In the genomic region with DNA sequence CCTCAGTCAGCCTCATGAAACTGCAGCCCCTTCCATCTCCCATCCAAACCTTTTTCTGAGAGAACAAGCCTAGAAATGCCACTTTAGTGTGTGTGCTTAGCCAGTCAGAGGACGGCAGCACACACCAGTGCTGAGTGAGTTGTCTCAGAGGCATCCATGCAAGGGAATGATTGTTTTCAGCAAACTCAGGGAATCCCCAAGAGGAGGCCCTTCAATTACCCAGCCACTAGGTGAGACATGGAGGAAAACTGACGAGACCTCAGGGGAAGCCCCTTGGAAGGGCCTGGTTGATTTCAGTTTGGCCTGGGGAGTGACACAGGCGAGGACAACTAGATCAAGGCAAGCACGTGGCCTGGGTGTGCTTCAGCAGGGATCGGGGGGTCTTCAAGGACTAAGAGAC, we compare ENCODE assay signal across 28 cellular contexts. TPM values are rescaled to one million over a fixed set of nuclear protein-coding genes. Genes with fewer than 3 reads are reported as not detected.
DNase-seq lines count a peak whose midpoint lies in the region; ATAC-seq, FAIRE-seq and TF ChIP-seq lines count a peak whose summit lies in the region.
"Had no signal": no experiment of that assay in that cellular context is flagged by ENCODE, and none has a peak within 500 bp of the region (broad histone marks: within the 10 kb centered on the region; RNA-seq: fewer than 3 reads in every experiment).

No MANE protein-coding gene starts in this region.

- no peaks in the 10 kb centered on the region for H3K27me3 ChIP-seq in gastroesophageal sphincter
- H3K27me3 ChIP-seq: cardiac muscle cell had no signal

- no peaks in the 10 kb centered on the region for H3K4me1 Mint-ChIP-seq in activated naive CD8-positive, alpha-beta T cell treated with anti-CD3 and anti-CD28 coated beads, Interleukin-2, amount 50 U/mL, for 24 hours
- no peaks in the 10 kb centered on the region for H3K4me1 Mint-ChIP-seq in activated naive CD8-positive, alpha-beta T cell treated with anti-CD3 and anti-CD28 coated beads for 36 hours
- H3K4me1 Mint-ChIP-seq: activated CD4-positive, alpha-beta T cell treated with anti-CD3 and anti-CD28 coated beads for 36 hours had no signal

- no peaks in the 10 kb centered on the region for H3K36me3 ChIP-seq in gastroesophageal sphincter
- H3K36me3 ChIP-seq: cardiac muscle cell, lower lobe of right lung had no signal

- DNase-seq in activated naive CD8-positive, alpha-beta T cell treated with anti-CD3 and anti-CD28 coated beads, Interleukin-2, amount 50 U/mL, for 24 hours = no peak
- DNase-seq in activated naive CD8-positive, alpha-beta T cell treated with anti-CD3 and anti-CD28 coated beads for 36 hours = no peak
- DNase-seq in urothelium cell line (ENCODE audit: low spot score) (no peak), NCI-H526 (lab: John Stamatoyannopoulos, UW) (no peak), Ammon's horn (ENCODE audit: low spot score) (no peak)
- DNase-seq in activated CD4-positive, CD25-positive, alpha-beta regulatory T cell (lab: John Stamatoyannopoulos, UW) = no peak
- DNase-seq: activated CD4-positive, alpha-beta T cell treated with anti-CD3 and anti-CD28 coated beads for 36 hours; activated naive CD4-positive, alpha-beta T cell; activated T-cell treated with anti-CD3 and anti-CD28 coated beads, Interleukin-2, amount 50 U/mL, for 48 hours; amygdala; CD4-positive, alpha-beta T cell; DMS153; kidney; lower lobe of right lung; NCI-H1930; NCI-H226; NCI-H774; RPMI8226 had no signal

- no peak for TF ChIP-seq POLR2A in gastroesophageal sphincter (IDR thresholded peaks at IDR 0.05)

- no peak overlapping the region for H3K4me3 ChIP-seq in gastroesophageal sphincter
- H3K4me3 ChIP-seq: cardiac muscle cell, lower lobe of right lung had no signal

- peak; percentile 9 for FAIRE-seq in urothelium cell line (lab: Jason Lieb, UNC)
- FAIRE-seq: G401.6, kidney had no signal

- peak overlapping the region; percentile 11 to 86 (median 84) for H3K27ac ChIP-seq in gastroesophageal sphincter
- H3K27ac ChIP-seq: 22Rv1, cardiac muscle cell, lower lobe of right lung had no signal

- no peak overlapping the region for H3K27ac Mint-ChIP-seq in activated naive CD8-positive, alpha-beta T cell treated with anti-CD3 and anti-CD28 coated beads, Interleukin-2, amount 50 U/mL, for 24 hours
- H3K27ac Mint-ChIP-seq in activated naive CD8-positive, alpha-beta T cell treated with anti-CD3 and anti-CD28 coated beads for 36 hours = no peak overlapping the region
- H3K27ac Mint-ChIP-seq: activated CD4-positive, alpha-beta T cell treated with anti-CD3 and anti-CD28 coated beads for 36 hours; CD4-positive, alpha-beta T cell; progenitor cell of endocrine pancreas; T-helper 1 cell treated with Interleukin-12 subunit alpha and Interleukin-12 subunit beta and Interleukin-4 antibody, amounts not matched to agents 30 μg/mL and 1 μg/mL, for 36 hours; type B pancreatic cell had no signal

- peak; percentile 35 for ATAC-seq in activated naive CD8-positive, alpha-beta T cell treated with anti-CD3 and anti-CD28 coated beads, Interleukin-2, amount 50 U/mL, for 24 hours
- ATAC-seq in HG03378 (IDR thresholded peaks at IDR 0.05; ENCODE audit: unreplicated experiment) (peak; percentile 44), gastroesophageal sphincter (no peak)
- ATAC-seq: activated CD4-positive, alpha-beta T cell treated with anti-CD3 and anti-CD28 coated beads for 36 hours; lower lobe of right lung had no signal

- no peaks in the 10 kb centered on the region for H3K27me3 Mint-ChIP-seq in activated naive CD8-positive, alpha-beta T cell treated with anti-CD3 and anti-CD28 coated beads, Interleukin-2, amount 50 U/mL, for 24 hours
- no peaks in the 10 kb centered on the region for H3K27me3 Mint-ChIP-seq in activated naive CD8-positive, alpha-beta T cell treated with anti-CD3 and anti-CD28 coated beads for 36 hours
- H3K27me3 Mint-ChIP-seq: CD4-positive, alpha-beta T cell had no signal

- no peak overlapping the region for H3K4me3 Mint-ChIP-seq in activated naive CD8-positive, alpha-beta T cell treated with anti-CD3 and anti-CD28 coated beads, Interleukin-2, amount 50 U/mL, for 24 hours
- H3K4me3 Mint-ChIP-seq in activated naive CD8-positive, alpha-beta T cell treated with anti-CD3 and anti-CD28 coated beads for 36 hours = no peak overlapping the region
- H3K4me3 Mint-ChIP-seq: activated CD4-positive, alpha-beta T cell treated with anti-CD3 and anti-CD28 coated beads for 36 hours; CD4-positive, alpha-beta T cell; T-helper 1 cell treated with Interleukin-12 subunit alpha and Interleukin-12 subunit beta and Interleukin-4 antibody, amounts not matched to agents 30 μg/mL and 1 μg/mL, for 36 hours; type B pancreatic cell had no signal

- H3K9me3 ChIP-seq in gastroesophageal sphincter = no peaks in the 10 kb centered on the region
- H3K9me3 ChIP-seq: lower lobe of right lung had no signal

- no peaks in the 10 kb centered on the region for H3K36me3 Mint-ChIP-seq in activated naive CD8-positive, alpha-beta T cell treated with anti-CD3 and anti-CD28 coated beads, Interleukin-2, amount 50 U/mL, for 24 hours (ENCODE audit: low read depth)
- no peaks in the 10 kb centered on the region for H3K36me3 Mint-ChIP-seq in activated naive CD8-positive, alpha-beta T cell treated with anti-CD3 and anti-CD28 coated beads for 36 hours
- H3K36me3 Mint-ChIP-seq: type B pancreatic cell had no signal

- H3K4me1 ChIP-seq in gastroesophageal sphincter = peaks cover 4 to 61% (median 6%) of the 10 kb centered on the region in 3 donors
- H3K4me1 ChIP-seq: lower lobe of right lung had no signal

- TF ChIP-seq CTCF in gastroesophageal sphincter (IDR thresholded peaks at IDR 0.05) = no peak

- 83% methylated on average over 4 of the region's 5 CpGs; no CpG with 5 or more reads in 1 of the 2 donors for WGBS in gastroesophageal sphincter (ENCODE audit: low coverage in 1 of 2), 2 donors

- H3K9me3 Mint-ChIP-seq in activated naive CD8-positive, alpha-beta T cell treated with anti-CD3 and anti-CD28 coated beads, Interleukin-2, amount 50 U/mL, for 24 hours = no peaks in the 10 kb centered on the region
- H3K9me3 Mint-ChIP-seq in activated naive CD8-positive, alpha-beta T cell treated with anti-CD3 and anti-CD28 coated beads for 36 hours = no peaks in the 10 kb centered on the region
- H3K9me3 Mint-ChIP-seq: CD4-positive, alpha-beta T cell; T-helper 1 cell treated with Interleukin-12 subunit alpha and Interleukin-12 subunit beta and Interleukin-4 antibody, amounts not matched to agents 30 μg/mL and 1 μg/mL, for 36 hours; type B pancreatic cell had no signal

- no peak for TF ChIP-seq EP300 in gastroesophageal sphincter (IDR thresholded peaks at IDR 0.05)

RNA-seq across cellular contexts. Expression of gene APOB, which starts 49.7 kb away (rescaled TPM):
- total RNA-seq in activated naive CD8-positive, alpha-beta T cell treated with anti-CD3 and anti-CD28 coated beads for 36 hours = not detected
- total RNA-seq in gastroesophageal sphincter = 1 to 10 TPM; 1.2 to 7.8 (median 2.8) TPM
- total RNA-seq: activated CD4-positive, alpha-beta T cell treated with anti-CD3 and anti-CD28 coated beads for 36 hours; CD4-positive, alpha-beta T cell; LHCN-M2; SK-MEL-5 had no signal
